In genomic region chr15:90881181-90881977, GRCh38 we compare ENCODE assay signal across 1 cellular context.
A peak's percentile ranks its signal among the peaks of the same experiment; 100 is the strongest.
TF ChIP-seq lines count a peak whose summit lies in the region.

No MANE protein-coding gene starts in this region.

TF ChIP-seq in HepG2, 621 proteins besides CTCF, POLR2A, EP300 and RAD21:
- TF ChIP-seq AFF4 (CRISPR knock-in tag; IDR thresholded peaks at IDR 0.05) = no peak
- 0 out of 2 replicates have a peak, but pooled peaks have one; percentile 21 for TF ChIP-seq RBFOX2 (IDR thresholded peaks at IDR 0.05; ENCODE audit: low read depth, low read length)
TF ChIP-seq in HepG2: peak in this region for 1.
